In the genomic region with DNA sequence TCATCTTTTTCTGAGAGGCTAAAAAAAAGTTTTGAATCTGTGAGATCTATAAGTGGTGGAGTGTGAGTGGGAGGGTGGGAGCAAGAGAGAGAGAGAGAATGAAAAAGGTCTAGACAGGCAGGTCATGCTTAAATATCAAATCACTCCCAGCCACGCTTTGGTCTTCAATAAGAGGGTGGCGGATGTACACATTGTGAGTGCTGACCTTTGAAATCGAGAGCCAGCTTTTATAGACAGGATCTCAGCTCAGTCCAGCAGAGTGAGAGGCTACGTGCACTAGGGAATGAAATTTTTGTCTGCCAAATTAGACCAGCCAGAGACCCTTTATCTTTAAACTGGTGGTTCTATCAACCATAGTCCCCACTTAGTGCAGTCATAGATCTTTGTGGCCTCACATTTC, we compare ENCODE assay signal across 32 cellular contexts.
"Had no signal": no experiment of that assay in that cellular context is flagged by ENCODE, and none has a peak within 500 bp of the region (broad histone marks: within the 10 kb centered on the region; RNA-seq: fewer than 3 reads in every experiment).

No MANE protein-coding gene starts in this region.

- H3K4me3 ChIP-seq: ascending aorta, coronary artery, esophagus muscularis mucosa, gastrocnemius medialis had no signal

- FAIRE-seq: bronchial epithelial cell had no signal

- H3K4me3 Mint-ChIP-seq: activated CD4-positive, alpha-beta memory T cell treated with anti-CD3 and anti-CD28 coated beads, Interleukin-2, amount 10 ng/mL, durations not matched to agents 7 days and 5 days; activated CD4-positive, alpha-beta T cell treated with anti-CD3 and anti-CD28 coated beads, Interleukin-2, amount 10 ng/mL, durations not matched to agents 7 days and 5 days; activated naive CD4-positive, alpha-beta T cell treated with anti-CD3 and anti-CD28 coated beads, Interleukin-2, amount 10 ng/mL, durations not matched to agents 7 days and 5 days; activated naive CD8-positive, alpha-beta T cell treated with anti-CD3 and anti-CD28 coated beads, Interleukin-2, amount 10 ng/mL, durations not matched to agents 7 days and 5 days; activated T-cell treated with anti-CD3 and anti-CD28 coated beads, Interleukin-2, amount 50 U/mL, for 24 hours; activated T-cell treated with anti-CD3 and anti-CD28 coated beads, Interleukin-2, amount 50 U/mL, for 72 hours; central memory CD8-positive, alpha-beta T cell; dendritic cell treated with granulocyte-macrophage colony-stimulating factor and Interleukin-4, amounts not matched to agents 40 ng/mL and 50 ng/mL, for 4 days; effector memory CD8-positive, alpha-beta T cell; T-helper 17 cell; T-helper 2 cell treated with Interferon-gamma antibody and Interleukin-4, amounts not matched to agents 5 μg/mL and 100 μg/mL, for 36 hours had no signal

- H3K4me1 Mint-ChIP-seq: activated CD4-positive, alpha-beta T cell treated with anti-CD3 and anti-CD28 coated beads, Interleukin-2, amount 10 ng/mL, durations not matched to agents 7 days and 5 days; activated naive CD4-positive, alpha-beta T cell treated with anti-CD3 and anti-CD28 coated beads, Interleukin-2, amount 10 ng/mL, durations not matched to agents 7 days and 5 days; activated naive CD8-positive, alpha-beta T cell treated with anti-CD3 and anti-CD28 coated beads, Interleukin-2, amount 10 ng/mL, durations not matched to agents 7 days and 5 days; central memory CD8-positive, alpha-beta T cell had no signal

- DNase-seq: activated CD4-positive, alpha-beta memory T cell treated with anti-CD3 and anti-CD28 coated beads, Interleukin-2, amount 10 ng/mL, durations not matched to agents 7 days and 5 days; activated CD4-positive, alpha-beta T cell treated with anti-CD3 and anti-CD28 coated beads for 4 hours; activated CD4-positive, alpha-beta T cell treated with anti-CD3 and anti-CD28 coated beads, Interleukin-2, amount 10 ng/mL, durations not matched to agents 7 days and 5 days; activated CD4-positive, alpha-beta T cell treated with anti-CD3 and anti-CD28 coated beads, Interleukin-2, amount 50 U/mL, for 4 hours; activated CD4-positive, CD25-positive, alpha-beta regulatory T cell; activated CD4-positive, CD25-positive, alpha-beta regulatory T cell treated with anti-CD3 and anti-CD28 coated beads, Interleukin-2, amount 50 U/mL, for 72 hours; activated CD8-positive, alpha-beta memory T cell treated with anti-CD3 and anti-CD28 coated beads, Interleukin-2, amount 50 U/mL, for 48 hours; activated gamma-delta T cell; activated naive CD4-positive, alpha-beta T cell; activated naive CD4-positive, alpha-beta T cell treated with anti-CD3 and anti-CD28 coated beads, Interleukin-2, amount 10 ng/mL, durations not matched to agents 7 days and 5 days; activated naive CD8-positive, alpha-beta T cell treated with anti-CD3 and anti-CD28 coated beads, Interleukin-2, amount 10 ng/mL, durations not matched to agents 7 days and 5 days; activated T-cell treated with anti-CD3 and anti-CD28 coated beads for 4 hours; activated T-cell treated with anti-CD3 and anti-CD28 coated beads, Interleukin-2, amount 50 U/mL, for 24 hours; activated T-cell treated with anti-CD3 and anti-CD28 coated beads, Interleukin-2, amount 50 U/mL, for 72 hours; effector CD4-positive, alpha-beta T cell; effector memory CD8-positive, alpha-beta T cell; erythroblast; gastrocnemius medialis; glutamatergic neuron; T-helper 1 cell; T-helper 17 cell; T1000 had no signal

- H3K27me3 Mint-ChIP-seq: activated CD4-positive, alpha-beta T cell treated with anti-CD3 and anti-CD28 coated beads, Interleukin-2, amount 10 ng/mL, durations not matched to agents 7 days and 5 days; activated naive CD4-positive, alpha-beta T cell treated with anti-CD3 and anti-CD28 coated beads, Interleukin-2, amount 10 ng/mL, durations not matched to agents 7 days and 5 days; activated naive CD8-positive, alpha-beta T cell treated with anti-CD3 and anti-CD28 coated beads, Interleukin-2, amount 10 ng/mL, durations not matched to agents 7 days and 5 days; central memory CD8-positive, alpha-beta T cell had no signal

- H3K36me3 Mint-ChIP-seq: activated naive CD4-positive, alpha-beta T cell treated with anti-CD3 and anti-CD28 coated beads, Interleukin-2, amount 10 ng/mL, durations not matched to agents 7 days and 5 days; activated naive CD4-positive, alpha-beta T cell treated with anti-CD3 and anti-CD28 coated beads, Interleukin-2, amount 50 U/mL, for 72 hours; activated naive CD8-positive, alpha-beta T cell treated with anti-CD3 and anti-CD28 coated beads, Interleukin-2, amount 10 ng/mL, durations not matched to agents 7 days and 5 days had no signal

- H3K36me3 ChIP-seq: ascending aorta, brain microvascular endothelial cell, esophagus muscularis mucosa, gastrocnemius medialis had no signal

- H3K27me3 ChIP-seq: ascending aorta, brain microvascular endothelial cell, esophagus muscularis mucosa, gastrocnemius medialis had no signal

- H3K9me3 Mint-ChIP-seq: activated T-cell treated with anti-CD3 and anti-CD28 coated beads, Interleukin-2, amount 50 U/mL, for 24 hours; activated T-cell treated with anti-CD3 and anti-CD28 coated beads, Interleukin-2, amount 50 U/mL, for 72 hours; central memory CD8-positive, alpha-beta T cell; dendritic cell treated with granulocyte-macrophage colony-stimulating factor and Interleukin-4, amounts not matched to agents 40 ng/mL and 50 ng/mL, for 4 days; effector memory CD8-positive, alpha-beta T cell; T-helper 2 cell treated with Interferon-gamma antibody and Interleukin-4, amounts not matched to agents 5 μg/mL and 100 μg/mL, for 36 hours had no signal

- H3K27ac Mint-ChIP-seq: activated CD4-positive, alpha-beta memory T cell treated with anti-CD3 and anti-CD28 coated beads, Interleukin-2, amount 10 ng/mL, durations not matched to agents 7 days and 5 days; activated CD4-positive, alpha-beta T cell treated with anti-CD3 and anti-CD28 coated beads, Interleukin-2, amount 10 ng/mL, durations not matched to agents 7 days and 5 days; activated naive CD4-positive, alpha-beta T cell treated with anti-CD3 and anti-CD28 coated beads, Interleukin-2, amount 10 ng/mL, durations not matched to agents 7 days and 5 days; activated naive CD8-positive, alpha-beta T cell treated with anti-CD3 and anti-CD28 coated beads, Interleukin-2, amount 10 ng/mL, durations not matched to agents 7 days and 5 days; activated T-cell treated with anti-CD3 and anti-CD28 coated beads, Interleukin-2, amount 50 U/mL, for 24 hours; activated T-cell treated with anti-CD3 and anti-CD28 coated beads, Interleukin-2, amount 50 U/mL, for 72 hours; dendritic cell treated with granulocyte-macrophage colony-stimulating factor and Interleukin-4, amounts not matched to agents 40 ng/mL and 50 ng/mL, for 4 days; effector memory CD8-positive, alpha-beta T cell; T-helper 17 cell; T-helper 2 cell treated with Interferon-gamma antibody and Interleukin-4, amounts not matched to agents 5 μg/mL and 100 μg/mL, for 36 hours had no signal

- H3K27ac ChIP-seq: ascending aorta, brain microvascular endothelial cell, coronary artery, esophagus muscularis mucosa, foreskin keratinocyte, gastrocnemius medialis had no signal

- ATAC-seq: effector memory CD8-positive, alpha-beta T cell; gastrocnemius medialis; T-helper 17 cell had no signal

- H3K9me3 ChIP-seq: ascending aorta, esophagus muscularis mucosa, gastrocnemius medialis had no signal
